ENCODE assay signal across 9 cellular contexts in the genomic region with DNA sequence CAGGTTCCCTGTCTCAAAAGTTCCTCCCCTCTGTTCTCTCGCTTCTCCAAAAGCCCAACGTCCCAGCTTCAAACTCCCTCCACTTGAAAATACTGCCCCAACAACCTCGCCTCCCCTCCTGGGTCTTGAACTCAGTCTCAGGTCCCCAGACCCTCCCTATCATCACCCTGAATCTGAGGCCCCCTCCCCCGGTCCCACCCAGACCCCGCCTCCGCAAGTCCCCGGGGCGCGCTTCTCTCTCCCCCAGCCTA. TPM values are rescaled to one million over a fixed set of nuclear protein-coding genes. Genes with fewer than 3 reads are reported as not detected.
DNase-seq lines count a peak whose midpoint lies in the region; ATAC-seq, FAIRE-seq and TF ChIP-seq lines count a peak whose summit lies in the region.
"Had no signal": no experiment of that assay in that cellular context is flagged by ENCODE, and none has a peak within 500 bp of the region (broad histone marks: within the 10 kb centered on the region; RNA-seq: fewer than 3 reads in every experiment).

No MANE protein-coding gene starts in this region.

- ATAC-seq in lung (ENCODE audit: insufficient read depth, low FRiP score) (no peak), HG03378 (IDR thresholded peaks at IDR 0.05; ENCODE audit: unreplicated experiment) (no peak)

- no peak for FAIRE-seq in bronchial epithelial cell (lab: Jason Lieb, UNC)
- FAIRE-seq: colon had no signal

- peak overlapping the region; percentile 88 to 97 for H3K27ac ChIP-seq in lung (ENCODE audit: low read depth in 1 of 2, low read length in 1 of 2)
- H3K27ac ChIP-seq in urinary bladder (ENCODE audit: low read depth): peak overlapping the region; percentile 91

- H3K36me3 ChIP-seq in bronchial epithelial cell (ENCODE audit: control insufficient read depth, insufficient read depth, low read length) (peaks cover 19% of the 10 kb centered on the region), lung (ENCODE audit: control insufficient read depth in 2 of 2, insufficient read depth in 2 of 2, low read length in 2 of 2) (peaks cover 14 to 24% of the 10 kb centered on the region in 2 donors), urinary bladder (ENCODE audit: insufficient read depth) (peaks cover 5% of the 10 kb centered on the region)

- H3K4me1 ChIP-seq in lung (ENCODE audit: control insufficient read depth in 2 of 2, insufficient read depth in 2 of 2, low read length in 2 of 2): no peaks in the 10 kb centered on the region
- no peaks in the 10 kb centered on the region for H3K4me1 ChIP-seq in urinary bladder (ENCODE audit: insufficient read depth)

- TF ChIP-seq CTCF in bronchial epithelial cell (IDR thresholded peaks at IDR 0.05; ENCODE audit: insufficient read depth, low read length, severe bottlenecking): no peak
- TF ChIP-seq CTCF in lung (IDR thresholded peaks at IDR 0.05; ENCODE audit: control extremely low read depth, extremely low read depth): no peak

- H3K9me3 ChIP-seq in lung (ENCODE audit: control insufficient read depth in 2 of 2, insufficient read depth in 1 of 2, low read length in 1 of 2): no peaks in the 10 kb centered on the region

- peak overlapping the region; percentile 78 for H3K4me3 ChIP-seq in bronchial epithelial cell (ENCODE audit: low read depth, low read length)
- H3K4me3 ChIP-seq in lung: peak overlapping the region; percentile 61
- H3K4me3 ChIP-seq in urinary bladder (ENCODE audit: low read depth, low read length): peak overlapping the region; percentile 82

- 1% methylated on average over 9 of the region's 9 CpGs for WGBS in lung, 2 donors
- WGBS in urinary bladder: under 1% methylated on average over 9 of the region's 9 CpGs

- H3K27me3 ChIP-seq in bronchial epithelial cell (ENCODE audit: control insufficient read depth, insufficient read depth, low read length): no peaks in the 10 kb centered on the region
- no peaks in the 10 kb centered on the region for H3K27me3 ChIP-seq in lung (ENCODE audit: control insufficient read depth, insufficient read depth)

- DNase-seq in NCI-H526 (lab: John Stamatoyannopoulos, UW) (peak; percentile 77 to 82), NCI-H526 treated with DMSO at 0.1 percent for 48 hours (lab: John Stamatoyannopoulos, UW) (no peak), NAMALWA (ENCODE audit: low spot score) (peak; percentile 87), bronchial epithelial cell (ENCODE audit: low read depth) (no peak), lung (ENCODE audit: low spot score) (no peak), mucosa of gallbladder (ENCODE audit: low spot score) (no peak)

RNA-seq across cellular contexts. Expression of gene SERTAD3, which starts 0.3 kb away (rescaled TPM):
- total RNA-seq in bronchial epithelial cell (23.2 and 33.7 TPM in 2 replicates), lung (10 to 100 TPM; 33.0 to 37.5 TPM), urinary bladder (32.2 TPM), mucosa of gallbladder (38.8 TPM)
- polyA plus RNA-seq in lung (10 to 100 TPM; 28.9 to 34.6 TPM), urinary bladder (43.8 TPM)

RNA-seq across cellular contexts. Expression of gene SERTAD1, which starts 18.1 kb away (rescaled TPM):
- total RNA-seq in bronchial epithelial cell: 35.7 and 41.6 TPM in 2 replicates
- total RNA-seq in lung: 10 to 100 TPM; 10.8 to 25.1 TPM
- polyA plus RNA-seq in lung: 10 to 100 TPM; 23.3 to 37.9 TPM
- 6.8 TPM for total RNA-seq in urinary bladder
- 24.5 TPM for polyA plus RNA-seq in urinary bladder
- 13.2 TPM for total RNA-seq in mucosa of gallbladder

RNA-seq across cellular contexts. Expression of gene BLVRB, which starts 21.7 kb away (rescaled TPM):
- 682 and 797 TPM in 2 replicates for total RNA-seq in bronchial epithelial cell
- 100 to 1,000 TPM; 135 to 190 TPM for total RNA-seq in lung
- polyA plus RNA-seq in lung: 100 to 1,000 TPM; 331 to 413 TPM
- 48.2 TPM for total RNA-seq in urinary bladder
- polyA plus RNA-seq in urinary bladder: 200 TPM
- 65.9 TPM for total RNA-seq in mucosa of gallbladder

RNA-seq across cellular contexts. Expression of gene SPTBN4, which starts 22.9 kb away (rescaled TPM):
- 0.53 and 1.8 TPM in 2 replicates for total RNA-seq in bronchial epithelial cell
- total RNA-seq in lung: under 1 TPM; 0.68 to 0.80 TPM
- polyA plus RNA-seq in lung: under 1 TPM; 0.58 to 0.75 TPM
- total RNA-seq in urinary bladder: 1.7 TPM
- 3.8 TPM for polyA plus RNA-seq in urinary bladder
- 3.5 TPM for total RNA-seq in mucosa of gallbladder

RNA-seq across cellular contexts. Expression of gene PRX, which starts 30.7 kb away (rescaled TPM):
- 1.4 and 1.8 TPM in 2 replicates for total RNA-seq in bronchial epithelial cell
- total RNA-seq in lung: 10 to 100 TPM; 25.6 to 43.8 TPM
- 10 to 100 TPM; 16.9 to 30.1 TPM for polyA plus RNA-seq in lung
- 3.2 TPM for total RNA-seq in urinary bladder
- polyA plus RNA-seq in urinary bladder: 6.7 TPM
- total RNA-seq in mucosa of gallbladder: 7.0 TPM

Comparison
In these comparisons a context has a peak if more than half of its experiments do, and no peak if none do; other contexts are left out.
1. DNase-seq: peak in NCI-H526 (2 of 2) and NAMALWA (single experiment); none in NCI-H526 treated with DMSO at 0.1 percent for 48 hours (single experiment), bronchial epithelial cell (single experiment), lung (single experiment) and mucosa of gallbladder (single experiment).
2. Peak in every context shown above with its lines, with median percentiles within 50 percentile points of each other: H3K4me3 ChIP-seq.